Comparison of ENCODE assay signal across 29 cellular contexts in genomic region chr6:55210952-55211351, GRCh38. TPM values are rescaled to one million over a fixed set of nuclear protein-coding genes. Genes with fewer than 3 reads are reported as not detected.
"Had no signal": no experiment of that assay in that cellular context is flagged by ENCODE, and none has a peak within 500 bp of the region (broad histone marks: within the 10 kb centered on the region; RNA-seq: fewer than 3 reads in every experiment).

No MANE protein-coding gene starts in this region.

- H3K4me3 Mint-ChIP-seq: stimulated activated effector memory CD8-positive, alpha-beta T cell treated with anti-CD3 and anti-CD28 coated beads, Interleukin-12 subunit alpha, Interleukin-12 subunit beta, amount 100 ng/mL, for 72 hours; stimulated activated memory B cell treated with anti-CD40 and anti-IgM and Interleukin-4, amounts not matched to agents 10 μg/mL and 1 μg/mL and 100 μg/mL, for 72 hours; stimulated activated naive B cell treated with anti-CD40 and anti-IgM and Interleukin-4, amounts not matched to agents 10 μg/mL and 1 μg/mL and 100 μg/mL, for 72 hours; stimulated activated naive CD8-positive, alpha-beta T cell treated with anti-CD3 and anti-CD28 coated beads, Interleukin-15, amount 100 ng/mL, for 72 hours; stimulated activated naive CD8-positive, alpha-beta T cell treated with anti-CD3 and anti-CD28 coated beads, Interleukin-15, Interleukin-2, amounts not matched to agents 100 ng/mL and 50 ng/mL, for 24 hours; type B pancreatic cell had no signal

- H3K4me3 ChIP-seq: stomach, suprapubic skin, testis, thoracic aorta, thyroid gland, tibial artery, tibial nerve, transverse colon, upper lobe of left lung, upper lobe of right lung, uterus, vagina had no signal

- H3K9me3 ChIP-seq: suprapubic skin, testis, thoracic aorta, thyroid gland, tibial artery, upper lobe of left lung, upper lobe of right lung, uterus, vagina had no signal

- H3K27me3 Mint-ChIP-seq: stimulated activated memory B cell treated with anti-CD40 and anti-IgM and Interleukin-4, amounts not matched to agents 10 μg/mL and 1 μg/mL and 100 μg/mL, for 72 hours; stimulated activated naive B cell treated with anti-CD40 and anti-IgM and Interleukin-4, amounts not matched to agents 10 μg/mL and 1 μg/mL and 100 μg/mL, for 72 hours; stimulated activated naive CD8-positive, alpha-beta T cell treated with anti-CD3 and anti-CD28 coated beads, Interleukin-15, amount 100 ng/mL, for 72 hours; stimulated activated naive CD8-positive, alpha-beta T cell treated with anti-CD3 and anti-CD28 coated beads, Interleukin-15, Interleukin-2, amounts not matched to agents 100 ng/mL and 50 ng/mL, for 24 hours; type B pancreatic cell had no signal

- H3K27me3 ChIP-seq: stomach, suprapubic skin, testis, thyroid gland, tibial artery, tibial nerve, transverse colon, upper lobe of left lung, upper lobe of right lung, uterus, vagina had no signal

- H3K36me3 Mint-ChIP-seq: stimulated activated effector memory CD8-positive, alpha-beta T cell treated with anti-CD3 and anti-CD28 coated beads, Interleukin-12 subunit alpha, Interleukin-12 subunit beta, amount 100 ng/mL, for 72 hours; stimulated activated memory B cell treated with anti-CD40 and anti-IgM and Interleukin-4, amounts not matched to agents 10 μg/mL and 1 μg/mL and 100 μg/mL, for 72 hours; stimulated activated naive B cell treated with anti-CD40 and anti-IgM and Interleukin-4, amounts not matched to agents 10 μg/mL and 1 μg/mL and 100 μg/mL, for 72 hours; type B pancreatic cell had no signal

- H3K27ac ChIP-seq: stomach, suprapubic skin, testis, thoracic aorta, thyroid gland, tibial artery, tibial nerve, transverse colon, upper lobe of left lung, upper lobe of right lung, uterus, vagina had no signal

- DNase-seq: stimulated activated CD4-positive, alpha-beta T cell treated with anti-CD3 and anti-CD28 coated beads, Interleukin-2, amount 100 ng/mL, for 48 hours; stimulated activated CD4-positive, alpha-beta T cell treated with anti-CD3 and anti-CD28 coated beads, Interleukin-4, amount 100 ng/mL, for 1 hour; stimulated activated CD4-positive, alpha-beta T cell treated with anti-CD3 and anti-CD28 coated beads, Interleukin-4, amount 100 ng/mL, for 24 hours; stimulated activated CD4-positive, alpha-beta T cell treated with anti-CD3 and anti-CD28 coated beads, Interleukin-4, amount 100 ng/mL, for 4 hours; stimulated activated CD8-positive, alpha-beta memory T cell treated with anti-CD3 and anti-CD28 coated beads, Interleukin-4, amount 100 ng/mL, for 48 hours; stimulated activated naive B cell treated with anti-CD40 and anti-IgM and Interleukin-4, amounts not matched to agents 10 μg/mL and 1 μg/mL and 100 μg/mL, for 72 hours; stimulated activated naive CD4-positive, alpha-beta T cell; stimulated activated naive CD4-positive, alpha-beta T cell treated with Interleukin-2 at 50 U/mL for 16 hours; stimulated activated naive CD8-positive, alpha-beta T cell treated with anti-CD3 and anti-CD28 coated beads, Interleukin-15, amount 100 ng/mL, for 72 hours; stimulated activated naive CD8-positive, alpha-beta T cell treated with anti-CD3 and anti-CD28 coated beads, Interleukin-15, Interleukin-2, amounts not matched to agents 100 U/mL and 50 U/mL, for 24 hours; stomach; substantia nigra; testis; thyroid gland; tibial artery; transverse colon; trophoblast cell; upper lobe of left lung; upper lobe of right lung; uterus had no signal

- H3K4me1 Mint-ChIP-seq: stimulated activated effector memory CD8-positive, alpha-beta T cell treated with anti-CD3 and anti-CD28 coated beads, Interleukin-12 subunit alpha, Interleukin-12 subunit beta, amount 100 ng/mL, for 72 hours; stimulated activated memory B cell treated with anti-CD40 and anti-IgM and Interleukin-4, amounts not matched to agents 10 μg/mL and 1 μg/mL and 100 μg/mL, for 72 hours; stimulated activated naive B cell treated with anti-CD40 and anti-IgM and Interleukin-4, amounts not matched to agents 10 μg/mL and 1 μg/mL and 100 μg/mL, for 72 hours; stimulated activated naive CD8-positive, alpha-beta T cell treated with anti-CD3 and anti-CD28 coated beads, Interleukin-15, amount 100 ng/mL, for 72 hours had no signal

- H3K4me1 ChIP-seq: stomach, suprapubic skin, testis, thyroid gland, tibial artery, tibial nerve, transverse colon, upper lobe of left lung, upper lobe of right lung, uterus, vagina had no signal

- H3K27ac Mint-ChIP-seq: stimulated activated effector memory CD8-positive, alpha-beta T cell treated with anti-CD3 and anti-CD28 coated beads, Interleukin-12 subunit alpha, Interleukin-12 subunit beta, amount 100 ng/mL, for 72 hours; stimulated activated memory B cell treated with anti-CD40 and anti-IgM and Interleukin-4, amounts not matched to agents 10 μg/mL and 1 μg/mL and 100 μg/mL, for 72 hours; stimulated activated naive B cell treated with anti-CD40 and anti-IgM and Interleukin-4, amounts not matched to agents 10 μg/mL and 1 μg/mL and 100 μg/mL, for 72 hours; stimulated activated naive CD8-positive, alpha-beta T cell treated with anti-CD3 and anti-CD28 coated beads, Interleukin-15, amount 100 ng/mL, for 72 hours; stimulated activated naive CD8-positive, alpha-beta T cell treated with anti-CD3 and anti-CD28 coated beads, Interleukin-15, Interleukin-2, amounts not matched to agents 100 ng/mL and 50 ng/mL, for 24 hours; type B pancreatic cell had no signal

- H3K36me3 ChIP-seq: stomach, suprapubic skin, thoracic aorta, thyroid gland, tibial artery, tibial nerve, transverse colon, upper lobe of left lung, upper lobe of right lung, uterus, vagina had no signal

RNA-seq across cellular contexts. Expression of gene HCRTR2, which starts 36.6 kb away (rescaled TPM):
- total RNA-seq: stomach, suprapubic skin, thoracic aorta, thyroid gland, tibial nerve, transverse colon, upper lobe of right lung, ureter, vagina had no signal
